In genomic region chr13:109231853-109232252, GRCh38 we compare ENCODE assay signal across 2 cellular contexts.
TF ChIP-seq lines count a peak whose summit lies in the region.

No MANE protein-coding gene starts in this region.

TF ChIP-seq in IMR-90, 13 proteins besides CTCF, POLR2A, EP300 and RAD21 (continued from another document):
- TF ChIP-seq ELK1 (IDR thresholded peaks at IDR 0.05; ENCODE audit: borderline replicate concordance, low read depth, low read length) (no peak), CEBPB (IDR thresholded peaks at IDR 0.05; ENCODE audit: low read depth, low read length) (no peak), MAFK (IDR thresholded peaks at IDR 0.05; ENCODE audit: low read depth, low read length) (no peak), CHD1 (IDR thresholded peaks at IDR 0.05; ENCODE audit: low read depth, low read length) (no peak), FOS (IDR thresholded peaks at IDR 0.05; ENCODE audit: low read depth, low read length) (no peak), MAZ (IDR thresholded peaks at IDR 0.05; ENCODE audit: borderline replicate concordance, low read depth, low read length) (no peak), BHLHE40 (IDR thresholded peaks at IDR 0.05; ENCODE audit: low read depth, low read length) (no peak), RCOR1 (IDR thresholded peaks at IDR 0.05; ENCODE audit: insufficient replicate concordance, low read length) (no peak), SMC3 (IDR thresholded peaks at IDR 0.05; ENCODE audit: low read depth, low read length) (no peak), MXI1 (IDR thresholded peaks at IDR 0.05; ENCODE audit: borderline replicate concordance, low read depth, low read length) (no peak), NFE2L2 (IDR thresholded peaks at IDR 0.05; ENCODE audit: low read depth, low read length) (no peak)
- TF ChIP-seq, protein P1, sequence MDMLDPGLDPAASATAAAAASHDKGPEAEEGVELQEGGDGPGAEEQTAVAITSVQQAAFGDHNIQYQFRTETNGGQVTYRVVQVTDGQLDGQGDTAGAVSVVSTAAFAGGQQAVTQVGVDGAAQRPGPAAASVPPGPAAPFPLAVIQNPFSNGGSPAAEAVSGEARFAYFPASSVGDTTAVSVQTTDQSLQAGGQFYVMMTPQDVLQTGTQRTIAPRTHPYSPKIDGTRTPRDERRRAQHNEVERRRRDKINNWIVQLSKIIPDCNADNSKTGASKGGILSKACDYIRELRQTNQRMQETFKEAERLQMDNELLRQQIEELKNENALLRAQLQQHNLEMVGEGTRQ (IDR thresholded peaks at IDR 0.05; ENCODE audit: low read depth, low read length) = no peak

TF ChIP-seq in WTC11, 78 proteins besides CTCF, POLR2A, EP300 and RAD21 (continued from another document):
- TF ChIP-seq, protein P1 (CRISPR knock-in tag; IDR thresholded peaks at IDR 0.05) = no peak
- TF ChIP-seq ZNF219 (CRISPR knock-in tag; IDR thresholded peaks at IDR 0.05; ENCODE audit: borderline replicate concordance) = no peak
